11 cellular contexts compared by ENCODE assay signal in genomic region chr12:11758087-11758837, GRCh38.
DNase-seq lines count a peak whose midpoint lies in the region; ATAC-seq and TF ChIP-seq lines count a peak whose summit lies in the region.
"Had no signal": no experiment of that assay in that cellular context is flagged by ENCODE, and none has a peak within 500 bp of the region (broad histone marks: within the 10 kb centered on the region; RNA-seq: fewer than 3 reads in every experiment).

No MANE protein-coding gene starts in this region.

- H3K4me2 ChIP-seq in parathyroid adenoma (ENCODE audit: low read length) = no peak overlapping the region
- no peak overlapping the region for H3K4me2 ChIP-seq in GM23338

- TF ChIP-seq CTCF in CD4-positive, alpha-beta T cell (IDR thresholded peaks at IDR 0.05) = no peak
- TF ChIP-seq CTCF in parathyroid adenoma (IDR thresholded peaks at IDR 0.05) (no peak), GM23338 (conservative IDR thresholded peaks at IDR 0.05; ENCODE audit: low read depth in 2 of 2) (no peak)

- WGBS in esophagus, 2 donors = 66 to 73% methylated on average over 8 of the region's 8 CpGs

- peak; percentile 26 for ATAC-seq in CD4-positive, alpha-beta T cell (ENCODE audit: poor library complexity)
- no peak for ATAC-seq in GM23338

- CTCF ChIA-PET in CD4-positive, alpha-beta T cell (lab: Charles Lee) = interaction anchor here (1.2 to 1.5 kb wide), 3 partner anchors 16 to 275 kb away, joined by 3 to 4 read pairs (median 4); no protein-coding TSS in a partner anchor

- no peak overlapping the region for H3K4me3 Mint-ChIP-seq in CD4-positive, alpha-beta T cell
- no peak overlapping the region for H3K4me3 Mint-ChIP-seq in GM23338

- POLR2A ChIA-PET in CD4-positive, alpha-beta T cell (lab: Charles Lee) = interaction anchor here (0.6 to 2.0 kb wide), 4 partner anchors 13 to 1161 kb away, joined by 3 to 5 read pairs (median 3); partner anchors contain the start of gene ETV6

- no peak overlapping the region for H3K4me3 ChIP-seq in esophagus (ENCODE audit: low read depth in 1 of 2, low read length in 2 of 2)
- no peak overlapping the region for H3K4me3 ChIP-seq in parathyroid adenoma (ENCODE audit: low read depth, low read length)
- no peak overlapping the region for H3K4me3 ChIP-seq in GM23338
- H3K4me3 ChIP-seq: SJCRH30 had no signal

- peak overlapping the region; percentile 73 for H3K27ac Mint-ChIP-seq in CD4-positive, alpha-beta T cell
- no peak overlapping the region for H3K27ac Mint-ChIP-seq in GM23338

- H3K36me3 Mint-ChIP-seq in CD4-positive, alpha-beta T cell (ENCODE audit: low read depth) = peaks cover 58% of the 10 kb centered on the region
- H3K36me3 Mint-ChIP-seq in GM23338 (ENCODE audit: low read depth) = no peaks in the 10 kb centered on the region

- no peak overlapping the region for H2AFZ ChIP-seq in parathyroid adenoma
- no peak overlapping the region for H2AFZ ChIP-seq in GM23338

- no peak for DNase-seq in CD4-positive, alpha-beta T cell
- DNase-seq in NCI-H1105 (lab: John Stamatoyannopoulos, UW) (peak; percentile 81), GM23338 (ENCODE audit: low spot score) (no peak), LoVo (ENCODE audit: low spot score) (no peak), NCI-H446 (lab: John Stamatoyannopoulos, UW) (no peak)
- no peak for DNase-seq in activated CD8-positive, alpha-beta memory T cell treated with anti-CD3 and anti-CD28 coated beads, Interleukin-2, amount 50 U/mL, for 48 hours
- DNase-seq: activated naive CD4-positive, alpha-beta T cell treated with Interleukin-2 at 50 U/mL for 16 hours; glutamatergic neuron; SJCRH30 had no signal

- no peaks in the 10 kb centered on the region for H3K9me3 Mint-ChIP-seq in CD4-positive, alpha-beta T cell
- no peaks in the 10 kb centered on the region for H3K9me3 Mint-ChIP-seq in GM23338

- no peak overlapping the region for H3K27ac ChIP-seq in CD4-positive, alpha-beta T cell (ENCODE audit: low read depth, low read length)
- H3K27ac ChIP-seq in esophagus (ENCODE audit: low read depth in 2 of 2, low read length in 1 of 2) (peak overlapping the region; percentile 52 to 80), parathyroid adenoma (peak overlapping the region; percentile 55), GM23338 (ENCODE audit: low read depth) (no peak overlapping the region)
- H3K27ac ChIP-seq: SJCRH30 had no signal

- no peak overlapping the region for H3K9ac ChIP-seq in parathyroid adenoma

- peaks cover 9% of the 10 kb centered on the region; the same call in 1 of the 2 replicates for H3K9me2 ChIP-seq in GM23338 (ENCODE audit: insufficient read depth)

- H3K4me1 ChIP-seq in esophagus (ENCODE audit: control insufficient read depth in 2 of 2, insufficient read depth in 2 of 2, low read length in 1 of 2) = peaks cover 0 to 9% of the 10 kb centered on the region in 2 donors
- no peaks in the 10 kb centered on the region for H3K4me1 ChIP-seq in parathyroid adenoma
- peaks cover 21% of the 10 kb centered on the region for H3K4me1 ChIP-seq in GM23338 (ENCODE audit: insufficient read depth)
- H3K4me1 ChIP-seq: SJCRH30 had no signal

- no peaks in the 10 kb centered on the region for H4K20me1 ChIP-seq in GM23338 (replicated peaks; ENCODE audit: insufficient read depth)

- intact Hi-C loops in CD4-positive, alpha-beta T cell (cut with DNase I, micrococcal nuclease) = no loop called here

- peaks cover 4 to 8% of the 10 kb centered on the region in 2 donors for H3K36me3 ChIP-seq in esophagus (ENCODE audit: control insufficient read depth in 2 of 2, insufficient read depth in 2 of 2, low read length in 1 of 2)
- H3K36me3 ChIP-seq in parathyroid adenoma (ENCODE audit: control insufficient read depth, insufficient read depth, low read length) = no peaks in the 10 kb centered on the region
- H3K36me3 ChIP-seq in GM23338 (ENCODE audit: insufficient read depth) = no peaks in the 10 kb centered on the region
- H3K36me3 ChIP-seq: SJCRH30 had no signal

- H3K27me3 Mint-ChIP-seq in CD4-positive, alpha-beta T cell = no peaks in the 10 kb centered on the region
- H3K27me3 Mint-ChIP-seq in GM23338 (ENCODE audit: insufficient read depth, low read depth, poor library complexity) = peaks cover 5% of the 10 kb centered on the region

- peaks cover 50% of the 10 kb centered on the region for H3K4me1 Mint-ChIP-seq in CD4-positive, alpha-beta T cell (ENCODE audit: low read depth)
- H3K4me1 Mint-ChIP-seq in GM23338 = peaks cover 35% of the 10 kb centered on the region

- no peaks in the 10 kb centered on the region for H3K9me3 ChIP-seq in CD4-positive, alpha-beta T cell (ENCODE audit: control insufficient read depth, low read length)
- H3K9me3 ChIP-seq in esophagus (ENCODE audit: control insufficient read depth in 2 of 2, insufficient read depth in 1 of 2, low read depth in 1 of 2, low read length in 1 of 2) = no peaks in the 10 kb centered on the region
- no peaks in the 10 kb centered on the region for H3K9me3 ChIP-seq in parathyroid adenoma (ENCODE audit: control insufficient read depth, low read length)
- H3K9me3 ChIP-seq: SJCRH30 had no signal

- H3F3A ChIP-seq in GM23338 (replicated peaks; ENCODE audit: low read depth) = no peaks in the 10 kb centered on the region

- H3K79me2 ChIP-seq in parathyroid adenoma (peaks cover 33% of the 10 kb centered on the region), GM23338 (replicated peaks; ENCODE audit: insufficient read depth) (no peaks in the 10 kb centered on the region; the same call in 1 of the 2 replicates)

- H3K27me3 ChIP-seq in CD4-positive, alpha-beta T cell (ENCODE audit: control insufficient read depth, insufficient read depth, low read length) = no peaks in the 10 kb centered on the region
- H3K27me3 ChIP-seq in esophagus (ENCODE audit: control insufficient read depth in 1 of 2, insufficient read depth in 2 of 2, low read length in 2 of 2) (no peaks in the 10 kb centered on the region), parathyroid adenoma (ENCODE audit: control insufficient read depth, insufficient read depth, low read length) (no peaks in the 10 kb centered on the region), GM23338 (ENCODE audit: insufficient read depth) (no peaks in the 10 kb centered on the region)
- H3K27me3 ChIP-seq: SJCRH30 had no signal

TF ChIP-seq in GM23338, 12 proteins besides CTCF, POLR2A, EP300 and RAD21 (continues in another document):
- TF ChIP-seq ZNF462 (CRISPR knock-in tag; IDR thresholded peaks at IDR 0.05) (no peak), EZH2phosphoT487 (IDR thresholded peaks at IDR 0.05; ENCODE audit: unreplicated experiment) (no peak)

Comparison
In these comparisons a context has a peak if more than half of its experiments do, and no peak if none do; other contexts are left out.
1. H3K27ac ChIP-seq: peak in esophagus (2 of 2) and parathyroid adenoma (single experiment); none in CD4-positive, alpha-beta T cell (single experiment) and GM23338 (single experiment).